Comparison of ENCODE assay signal across 8 cellular contexts in the genomic region with DNA sequence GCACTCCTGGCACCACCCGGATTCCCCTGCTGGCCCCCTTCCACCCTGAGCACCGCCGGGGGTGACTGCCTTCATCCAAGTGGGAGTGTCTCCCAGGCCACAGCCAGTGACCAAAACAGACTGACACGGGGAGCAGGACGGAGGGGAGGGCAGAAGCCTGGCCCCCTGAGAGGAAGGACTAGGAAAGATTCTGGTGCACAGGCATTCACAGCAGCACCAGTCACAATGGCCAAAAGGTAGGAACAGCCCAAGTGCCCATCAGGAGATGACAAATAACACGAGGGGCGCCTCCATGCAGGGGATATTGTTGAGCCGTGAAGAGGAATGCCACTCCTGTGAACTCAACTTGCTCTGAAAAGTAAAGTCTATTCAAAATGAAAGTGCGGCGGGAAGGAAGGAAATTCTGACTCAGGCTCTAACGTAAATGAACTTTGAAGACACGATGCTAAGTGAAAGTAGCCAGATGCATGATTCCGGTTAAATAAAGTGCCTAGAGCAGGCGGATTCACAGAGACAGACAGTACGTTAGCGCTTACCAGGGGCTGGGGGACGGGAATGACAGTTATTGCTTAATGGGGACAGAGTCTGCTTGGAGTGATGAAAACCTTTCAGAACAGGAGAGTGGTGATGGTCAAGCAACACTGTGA.
DNase-seq lines count a peak whose midpoint lies in the region; ATAC-seq and TF ChIP-seq lines count a peak whose summit lies in the region.

No MANE protein-coding gene starts in this region.

- H3K36me3 ChIP-seq in body of pancreas (replicated peaks in 1 of 2; ENCODE audit: insufficient read depth in 1 of 2, low read depth in 2 of 2), result no peaks in the 10 kb centered on the region

- peak in 1 of 4 donors; percentile 69 for DNase-seq in body of pancreas
- DNase-seq in medulla oblongata (ENCODE audit: extremely low spot score), result peak; percentile 87
- peak; percentile 28 for DNase-seq in stimulated activated CD8-positive, alpha-beta memory T cell treated with anti-CD3 and anti-CD28 coated beads, Interleukin-4, amount 100 ng/mL, for 24 hours (ENCODE audit: low read depth)
- DNase-seq in RWPE1 (ENCODE audit: low spot score), result no peak
- DNase-seq in GOT3 (lab: John Stamatoyannopoulos, UW), result no peak

- H3K36me3 Mint-ChIP-seq in T-helper 1 cell treated with Interleukin-12 subunit alpha and Interleukin-12 subunit beta and Interleukin-4 antibody, amounts not matched to agents 30 μg/mL and 1 μg/mL, for 36 hours (ENCODE audit: low read depth), result no peaks in the 10 kb centered on the region

- H3K27me3 Mint-ChIP-seq in T-helper 1 cell treated with Interleukin-12 subunit alpha and Interleukin-12 subunit beta and Interleukin-4 antibody, amounts not matched to agents 30 μg/mL and 1 μg/mL, for 36 hours (ENCODE audit: low read depth), result peaks cover 44% of the 10 kb centered on the region

- H3K4me3 ChIP-seq in body of pancreas, result no peak overlapping the region

- no peaks in the 10 kb centered on the region for H3K9me3 ChIP-seq in body of pancreas

- peak overlapping the region; percentile 78 for H3K27ac Mint-ChIP-seq in T-helper 1 cell treated with Interleukin-12 subunit alpha and Interleukin-12 subunit beta and Interleukin-4 antibody, amounts not matched to agents 30 μg/mL and 1 μg/mL, for 36 hours

- H3K27ac ChIP-seq in body of pancreas, result peak overlapping the region; percentile 42 to 78 (median 62)
- no peak overlapping the region; the same call in 1 of the 2 replicates for H3K27ac ChIP-seq in RWPE1

- peaks cover 18% of the 10 kb centered on the region for H3K4me1 Mint-ChIP-seq in T-helper 1 cell treated with Interleukin-12 subunit alpha and Interleukin-12 subunit beta and Interleukin-4 antibody, amounts not matched to agents 30 μg/mL and 1 μg/mL, for 36 hours (ENCODE audit: low read depth)

- no peaks in the 10 kb centered on the region for H3K4me1 ChIP-seq in body of pancreas

- POLR2A ChIA-PET in RWPE1 (lab: Yijun Ruan, JAX; ENCODE audit: low non-redundant PET), result no interaction called here

- H3K27me3 ChIP-seq in body of pancreas, result no peaks in the 10 kb centered on the region

- CTCF ChIA-PET in RWPE1 (lab: Yijun Ruan, JAX), result no interaction called here

- intact Hi-C loops in body of pancreas (cut with DNase I), result no loop called here

- TF ChIP-seq CTCF in body of pancreas (IDR thresholded peaks at IDR 0.05) (no peak), RWPE1 (conservative IDR thresholded peaks at IDR 0.05; ENCODE audit: low read depth) (no peak)

- peak overlapping the region; percentile 52 for H3K4me3 Mint-ChIP-seq in T-helper 1 cell treated with Interleukin-12 subunit alpha and Interleukin-12 subunit beta and Interleukin-4 antibody, amounts not matched to agents 30 μg/mL and 1 μg/mL, for 36 hours

- H3K9me3 Mint-ChIP-seq in T-helper 1 cell treated with Interleukin-12 subunit alpha and Interleukin-12 subunit beta and Interleukin-4 antibody, amounts not matched to agents 30 μg/mL and 1 μg/mL, for 36 hours, result no peaks in the 10 kb centered on the region

- ATAC-seq in GM18508 (IDR thresholded peaks at IDR 0.05; ENCODE audit: insufficient read depth, unreplicated experiment) (peak; percentile 44), HG02973 (IDR thresholded peaks at IDR 0.05; ENCODE audit: unreplicated experiment) (peak; percentile 68), body of pancreas (peak; percentile 63)

- 50 to 56% methylated on average over 12 to 17 of the region's 17 CpGs for WGBS in body of pancreas, 2 donors

- peak in 2 of 3 donors; percentile 18 to 22 for TF ChIP-seq POLR2A in body of pancreas (IDR thresholded peaks at IDR 0.05)

Comparison
In these comparisons a context has a peak if more than half of its experiments do, and no peak if none do; other contexts are left out.
1. DNase-seq: peak in medulla oblongata (single experiment) and stimulated activated CD8-positive, alpha-beta memory T cell treated with anti-CD3 and anti-CD28 coated beads, Interleukin-4, amount 100 ng/mL, for 24 hours (single experiment); none in RWPE1 (single experiment) and GOT3 (single experiment).
2. Peak in every context shown above with its lines, with median percentiles within 50 percentile points of each other: ATAC-seq.